24 cellular contexts compared by ENCODE assay signal in the genomic region with DNA sequence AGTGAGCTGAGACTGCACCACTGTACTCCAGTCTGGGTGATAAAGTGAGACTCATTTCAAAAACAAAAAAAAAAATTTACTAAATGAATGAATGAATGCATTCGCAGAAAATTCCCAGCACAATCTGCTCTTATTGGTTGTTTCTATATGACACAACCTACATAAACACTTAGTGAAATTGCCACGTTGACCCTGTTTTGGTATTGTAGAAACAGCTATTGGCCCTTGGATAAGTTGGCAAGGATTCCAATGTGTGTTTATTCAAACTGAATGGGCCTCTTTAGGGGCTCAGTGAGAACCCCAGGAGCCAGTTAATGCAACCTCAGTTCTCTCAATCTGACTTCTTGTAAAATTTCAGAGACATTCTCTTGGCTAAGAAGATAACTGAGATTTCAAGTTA.
DNase-seq lines count a peak whose midpoint lies in the region; ATAC-seq and TF ChIP-seq lines count a peak whose summit lies in the region.
"Had no signal": no experiment of that assay in that cellular context is flagged by ENCODE, and none has a peak within 500 bp of the region (broad histone marks: within the 10 kb centered on the region; RNA-seq: fewer than 3 reads in every experiment).

No MANE protein-coding gene starts in this region.

- no peak overlapping the region for H3K4me3 Mint-ChIP-seq in CD8-positive, alpha-beta memory T cell
- H3K4me3 Mint-ChIP-seq: activated CD8-positive, alpha-beta memory T cell treated with anti-CD3 and anti-CD28 coated beads, Interleukin-2, amount 10 ng/mL, durations not matched to agents 7 days and 5 days; central memory CD8-positive, alpha-beta T cell; mesothelial cell of epicardium; neural crest cell; T-helper 1 cell treated with Interleukin-12 subunit alpha and Interleukin-12 subunit beta and Interleukin-4 antibody, amounts not matched to agents 30 μg/mL and 1 μg/mL, for 36 hours; WTC11 had no signal

- H3K36me3 ChIP-seq in CD8-positive, alpha-beta memory T cell (ENCODE audit: insufficient read depth, low read length): no peaks in the 10 kb centered on the region
- H3K36me3 ChIP-seq in MM.1S (replicated peaks; ENCODE audit: insufficient read depth, low read length) (no peaks in the 10 kb centered on the region), colonic mucosa (no peaks in the 10 kb centered on the region), neuronal stem cell (replicated peaks in 1 of 2; ENCODE audit: control insufficient read depth in 2 of 2, insufficient read depth in 2 of 2, low read length in 2 of 2) (no peaks in the 10 kb centered on the region)
- H3K36me3 ChIP-seq: HAP-1, right atrium auricular region had no signal

- H3K18ac ChIP-seq in neuronal stem cell (ENCODE audit: low read length): no peak overlapping the region

- no peak overlapping the region for H4K8ac ChIP-seq in neuronal stem cell (ENCODE audit: low read depth, low read length)

- no peak overlapping the region for H2AFZ ChIP-seq in MM.1S (ENCODE audit: low read length)
- peak overlapping the region; percentile 21 for H2AFZ ChIP-seq in neuronal stem cell (ENCODE audit: low read length)

- POLR2A ChIA-PET in CD8-positive, alpha-beta memory T cell (lab: Charles Lee): no interaction called here

- no peaks in the 10 kb centered on the region for H3K9me3 ChIP-seq in CD8-positive, alpha-beta memory T cell (ENCODE audit: low read length)
- no peaks in the 10 kb centered on the region for H3K9me3 ChIP-seq in MM.1S (replicated peaks; ENCODE audit: insufficient read depth, low read length)
- no peaks in the 10 kb centered on the region for H3K9me3 ChIP-seq in colonic mucosa
- no peaks in the 10 kb centered on the region for H3K9me3 ChIP-seq in neuronal stem cell (replicated peaks in 1 of 2; ENCODE audit: control insufficient read depth in 2 of 2, insufficient read depth in 1 of 2, low read depth in 1 of 2, low read length in 2 of 2)
- H3K9me3 ChIP-seq: HAP-1, right atrium auricular region, testis had no signal

- H3K4me1 ChIP-seq in CD8-positive, alpha-beta memory T cell (ENCODE audit: insufficient read depth, low read length): no peaks in the 10 kb centered on the region
- H3K4me1 ChIP-seq in MM.1S (ENCODE audit: low read length): peaks cover 49% of the 10 kb centered on the region
- peaks cover 7% of the 10 kb centered on the region for H3K4me1 ChIP-seq in colonic mucosa
- H3K4me1 ChIP-seq in neuronal stem cell (ENCODE audit: control insufficient read depth in 2 of 2, insufficient read depth in 1 of 2, low read depth in 1 of 2, low read length in 2 of 2): no peaks in the 10 kb centered on the region

- H3K27ac Mint-ChIP-seq in CD8-positive, alpha-beta memory T cell: no peak overlapping the region
- H3K27ac Mint-ChIP-seq: activated CD8-positive, alpha-beta memory T cell treated with anti-CD3 and anti-CD28 coated beads, Interleukin-2, amount 10 ng/mL, durations not matched to agents 7 days and 5 days; T-helper 1 cell treated with Interleukin-12 subunit alpha and Interleukin-12 subunit beta and Interleukin-4 antibody, amounts not matched to agents 30 μg/mL and 1 μg/mL, for 36 hours; WTC11 had no signal

- no peak overlapping the region for H2BK120ac ChIP-seq in neuronal stem cell (ENCODE audit: low read depth, low read length)

- CTCF ChIA-PET in CD8-positive, alpha-beta memory T cell (lab: Charles Lee): interaction anchor here (1.6 kb wide), 1 partner anchor 8 kb away, joined by 3 read pairs; no protein-coding TSS in a partner anchor

- no peak overlapping the region for H2AK5ac ChIP-seq in neuronal stem cell (ENCODE audit: low read depth, low read length)

- TF ChIP-seq CTCF in MM.1S (IDR thresholded peaks at IDR 0.05; ENCODE audit: low read length) (no peak), colonic mucosa (IDR thresholded peaks at IDR 0.05) (no peak)

- no peaks in the 10 kb centered on the region for H3K79me1 ChIP-seq in neuronal stem cell (ENCODE audit: low read depth, low read length)

- H3K4me2 ChIP-seq in MM.1S (ENCODE audit: low read depth, low read length): peak overlapping the region; percentile 76
- H3K4me2 ChIP-seq in neuronal stem cell (ENCODE audit: insufficient read depth, low read length, poor library complexity, severe bottlenecking): no peak overlapping the region

- H3K79me2 ChIP-seq in MM.1S (ENCODE audit: low read length): no peaks in the 10 kb centered on the region

- no CpG with 5 or more reads among the region's 2 CpGs for WGBS in neuronal stem cell (ENCODE audit: extremely low coverage in 2 of 2, insufficient read length in 2 of 2, insufficient replicate concordance in 1 of 2), 2 donors

- no peak overlapping the region for H3K14ac ChIP-seq in neuronal stem cell (ENCODE audit: low read length)

- H3K27me3 ChIP-seq in CD8-positive, alpha-beta memory T cell (ENCODE audit: insufficient read depth, low read length, poor library complexity, severe bottlenecking): no peaks in the 10 kb centered on the region
- H3K27me3 ChIP-seq in MM.1S (replicated peaks; ENCODE audit: insufficient read depth, low read length) (peaks cover 7% of the 10 kb centered on the region; the same call in 1 of the 2 replicates), colonic mucosa (no peaks in the 10 kb centered on the region), neuronal stem cell (ENCODE audit: control insufficient read depth in 3 of 3, insufficient read depth in 3 of 3, low read depth in 1 of 3, low read length in 3 of 3) (no peaks in the 10 kb centered on the region)
- H3K27me3 ChIP-seq: right atrium auricular region, testis had no signal

- H2BK12ac ChIP-seq in neuronal stem cell (ENCODE audit: low read length): no peak overlapping the region

- H2BK5ac ChIP-seq in neuronal stem cell (ENCODE audit: low read length): no peak overlapping the region

- H3K36me3 Mint-ChIP-seq in CD8-positive, alpha-beta memory T cell: no peaks in the 10 kb centered on the region
- H3K36me3 Mint-ChIP-seq: activated CD8-positive, alpha-beta memory T cell treated with anti-CD3 and anti-CD28 coated beads, Interleukin-2, amount 10 ng/mL, durations not matched to agents 7 days and 5 days; mesothelial cell of epicardium; WTC11 had no signal

- peak overlapping the region; percentile 47 for H3K27ac ChIP-seq in CD8-positive, alpha-beta memory T cell (ENCODE audit: low read depth, low read length)
- H3K27ac ChIP-seq in MM.1S (ENCODE audit: low read length): peak overlapping the region; percentile 85
- peak overlapping the region; percentile 41 for H3K27ac ChIP-seq in colonic mucosa
- no peak overlapping the region for H3K27ac ChIP-seq in neuronal stem cell (replicated peaks; ENCODE audit: low read length)
- H3K27ac ChIP-seq: epithelial cell of prostate had no signal

- H3K9ac ChIP-seq in MM.1S (ENCODE audit: low read length) (peak overlapping the region; percentile 15; the same call in 1 of the 2 replicates), colonic mucosa (ENCODE audit: low read depth in 2 of 2, low read length in 2 of 2) (no peak overlapping the region), neuronal stem cell (ENCODE audit: low read depth, low read length, poor library complexity) (no peak overlapping the region)

- no peak overlapping the region for H4K91ac ChIP-seq in neuronal stem cell (ENCODE audit: low read depth, low read length, poor library complexity)

- no peaks in the 10 kb centered on the region for H4K20me1 ChIP-seq in MM.1S (ENCODE audit: insufficient read depth, low read length)

- no peak overlapping the region for H3K23ac ChIP-seq in neuronal stem cell (ENCODE audit: low read depth, low read length, poor library complexity)

- H3K4me3 ChIP-seq in CD8-positive, alpha-beta memory T cell (ENCODE audit: low read length): no peak overlapping the region
- peak overlapping the region; percentile 6; the same call in 1 of the 2 replicates for H3K4me3 ChIP-seq in MM.1S (ENCODE audit: low read length)
- no peak overlapping the region for H3K4me3 ChIP-seq in colonic mucosa
- no peak overlapping the region for H3K4me3 ChIP-seq in neuronal stem cell (ENCODE audit: low read length in 2 of 2)
- H3K4me3 ChIP-seq: HAP-1, right atrium auricular region, testis had no signal

- H3K4me1 Mint-ChIP-seq in CD8-positive, alpha-beta memory T cell: peaks cover 0 to 8% (median 7%) of the 10 kb centered on the region in 3 donors

- H3F3A ChIP-seq in MM.1S (ENCODE audit: insufficient read depth, low read length): peaks cover 37% of the 10 kb centered on the region

- intact Hi-C loops in colonic mucosa (cut with DNase I): no loop called here

- H3K4ac ChIP-seq in neuronal stem cell (ENCODE audit: low read length): no peak overlapping the region

- H3K9me2 ChIP-seq in MM.1S (replicated peaks; ENCODE audit: insufficient read depth, low read length): no peaks in the 10 kb centered on the region

- no peak for DNase-seq in CD8-positive, alpha-beta memory T cell
- no peak for DNase-seq in MM.1S
- no peak for DNase-seq in colonic mucosa
- DNase-seq in neuronal stem cell (ENCODE audit: low spot score): no peak
- no peak for DNase-seq in MV-4-11 (lab: John Stamatoyannopoulos, UW)
- no peak for DNase-seq in AML-193 (lab: John Stamatoyannopoulos, UW)
- DNase-seq: activated CD8-positive, alpha-beta memory T cell treated with anti-CD3 and anti-CD28 coated beads, Interleukin-2, amount 10 ng/mL, durations not matched to agents 7 days and 5 days; activated effector memory CD4-positive, alpha-beta T cell treated with Interleukin-2 at 50 U/mL for 16 hours; DMS 273 treated with DMSO at 0.1 percent for 48 hours; immature natural killer cell; NCI-H1092 treated with DMSO at 0.1 percent for 48 hours; NCI-H82; stimulated activated CD4-positive, alpha-beta T cell treated with anti-CD3 and anti-CD28 coated beads, Interleukin-1b, Interleukin-23, amount 100 ng/mL, for 48 hours had no signal

- H3K9me3 Mint-ChIP-seq in CD8-positive, alpha-beta memory T cell: no peaks in the 10 kb centered on the region
- H3K9me3 Mint-ChIP-seq: central memory CD8-positive, alpha-beta T cell; immature natural killer cell; neural crest cell; T-helper 1 cell treated with Interleukin-12 subunit alpha and Interleukin-12 subunit beta and Interleukin-4 antibody, amounts not matched to agents 30 μg/mL and 1 μg/mL, for 36 hours had no signal

- ATAC-seq in HG03565 (IDR thresholded peaks at IDR 0.05; ENCODE audit: unreplicated experiment) (no peak), GM21390 (IDR thresholded peaks at IDR 0.05; ENCODE audit: unreplicated experiment) (no peak)
- ATAC-seq: activated CD8-positive, alpha-beta memory T cell treated with anti-CD3 and anti-CD28 coated beads, Interleukin-2, amount 10 ng/mL, durations not matched to agents 7 days and 5 days; WTC11 had no signal

- H2BK15ac ChIP-seq in neuronal stem cell (ENCODE audit: low read length): no peak overlapping the region

- H3K27me3 Mint-ChIP-seq in CD8-positive, alpha-beta memory T cell: peaks cover 3 to 4% of the 10 kb centered on the region in 2 donors
